Comparison of ENCODE assay signal across 1 cellular context in genomic region chr7:133491846-133492652, GRCh38.
TF ChIP-seq lines count a peak whose summit lies in the region.

No MANE protein-coding gene starts in this region.

TF ChIP-seq in K562, 482 proteins besides CTCF, POLR2A, EP300 and RAD21 (continued from another document and continues in another):
- no peak for TF ChIP-seq NR4A1 (CRISPR knock-in tag; IDR thresholded peaks at IDR 0.05)
- no peak for TF ChIP-seq NR4A1 (tag; IDR thresholded peaks at IDR 0.05)
- peak; percentile 77; the same call in 1 of the 2 replicates for TF ChIP-seq JUN (IDR thresholded peaks at IDR 0.05; ENCODE audit: borderline replicate concordance, low read depth, low read length)
- TF ChIP-seq JUN (CRISPR knock-in tag; IDR thresholded peaks at IDR 0.05; ENCODE audit: borderline replicate concordance), result no peak
- no peak for TF ChIP-seq ZC3H11A (IDR thresholded peaks at IDR 0.05; ENCODE audit: low read depth, low read length)
- 0 out of 2 replicates have a peak, but pooled peaks have one; percentile 54 for TF ChIP-seq ZNF584 (CRISPR knock-in tag; IDR thresholded peaks at IDR 0.05; ENCODE audit: low read depth)
- peak in 1 of 2 experiments; percentile 18; a peak in 1 of 4 replicates for TF ChIP-seq RCOR1 (IDR thresholded peaks at IDR 0.05; ENCODE audit: borderline replicate concordance in 1 of 2, low read depth in 2 of 2, low read length in 2 of 2)
- peak; percentile 34; the same call in 1 of the 2 replicates for TF ChIP-seq SOX6 (IDR thresholded peaks at IDR 0.05)
- no peak for TF ChIP-seq PTRF (tag; IDR thresholded peaks at IDR 0.05)
- no peak for TF ChIP-seq MCM5 (IDR thresholded peaks at IDR 0.05; ENCODE audit: low read depth)
- TF ChIP-seq NR2C2 (CRISPR knock-in tag; IDR thresholded peaks at IDR 0.05), result no peak
- TF ChIP-seq NR2C2 (tag; IDR thresholded peaks at IDR 0.05), result no peak
- no peak for TF ChIP-seq NRF1 (conservative IDR thresholded peaks at IDR 0.05 in 1 of 2, IDR thresholded peaks at IDR 0.05 in 1 of 2)
- TF ChIP-seq SMARCC2 (IDR thresholded peaks at IDR 0.05; ENCODE audit: low read depth), result peak; percentile 34; the same call in 1 of the 2 replicates
- TF ChIP-seq SMARCA4 (IDR thresholded peaks at IDR 0.05), result peak; percentile 70; the same call in 1 of the 2 replicates
- no peak for TF ChIP-seq ZNF239 (CRISPR knock-in tag; IDR thresholded peaks at IDR 0.05)
- no peak for TF ChIP-seq NR0B1 (IDR thresholded peaks at IDR 0.05; ENCODE audit: partially characterized antibody)
- TF ChIP-seq SMARCB1 (IDR thresholded peaks at IDR 0.05; ENCODE audit: insufficient read length, low read depth), result no peak
- no peak for TF ChIP-seq CBX1 (IDR thresholded peaks at IDR 0.05; ENCODE audit: low read depth)
- TF ChIP-seq ZFP91 (CRISPR knock-in tag; IDR thresholded peaks at IDR 0.05), result no peak
- no peak for TF ChIP-seq GATAD2B (IDR thresholded peaks at IDR 0.05; ENCODE audit: borderline replicate concordance)
- no peak for TF ChIP-seq ZNF609 (CRISPR knock-in tag; IDR thresholded peaks at IDR 0.05; ENCODE audit: borderline replicate concordance)
- 0 out of 4 replicates have a peak, but pooled peaks of 1 of the 2 experiments have one; percentile 21 for TF ChIP-seq KDM1A (IDR thresholded peaks at IDR 0.05)
- TF ChIP-seq MBD1 (CRISPR knock-in tag; IDR thresholded peaks at IDR 0.05), result no peak
- no peak for TF ChIP-seq NONO (IDR thresholded peaks at IDR 0.05; ENCODE audit: low read depth in 2 of 2, low read length in 1 of 2)
- no peak for TF ChIP-seq ZNF354B (CRISPR knock-in tag; IDR thresholded peaks at IDR 0.05)
- TF ChIP-seq ATF3 (IDR thresholded peaks at IDR 0.05), result peak; percentile 95
- 0 out of 2 replicates have a peak, but pooled peaks have one; percentile 27 for TF ChIP-seq ATF3 (CRISPR knock-in tag; conservative IDR thresholded peaks at IDR 0.05)
- peak; percentile 33; the same call in 1 of the 2 replicates for TF ChIP-seq GATA2 (CRISPR knock-in tag; IDR thresholded peaks at IDR 0.05)
- TF ChIP-seq ZNF174 (CRISPR knock-in tag; IDR thresholded peaks at IDR 0.05), result no peak
- TF ChIP-seq FOSL1 (tag; conservative IDR thresholded peaks at IDR 0.05), result peak; percentile 86
- no peak for TF ChIP-seq SFPQ (IDR thresholded peaks at IDR 0.05; ENCODE audit: low read depth, low read length)
- 0 out of 2 replicates have a peak, but pooled peaks have one; percentile 75 for TF ChIP-seq SMARCE1 (IDR thresholded peaks at IDR 0.05)
- TF ChIP-seq DIDO1 (tag; IDR thresholded peaks at IDR 0.05; ENCODE audit: low read depth), result no peak
- 0 out of 2 replicates have a peak, but pooled peaks have one; percentile 32 for TF ChIP-seq ZNF23 (CRISPR knock-in tag; IDR thresholded peaks at IDR 0.05)
- no peak for TF ChIP-seq IFI16 (CRISPR knock-in tag; IDR thresholded peaks at IDR 0.05)
- TF ChIP-seq XRCC5 (IDR thresholded peaks at IDR 0.05; ENCODE audit: low read depth, low read length), result no peak
- TF ChIP-seq MTA1 (IDR thresholded peaks at IDR 0.05; ENCODE audit: borderline replicate concordance), result peak; percentile 11; the same call in 1 of the 2 replicates
- no peak for TF ChIP-seq SNIP1 (IDR thresholded peaks at IDR 0.05; ENCODE audit: low read depth)
- TF ChIP-seq ZNF696 (CRISPR knock-in tag; conservative IDR thresholded peaks at IDR 0.05), result no peak
- peak; percentile 65; the same call in 1 of the 2 replicates for TF ChIP-seq ARID1B (IDR thresholded peaks at IDR 0.05)
- TF ChIP-seq SRSF3 (IDR thresholded peaks at IDR 0.05; ENCODE audit: insufficient read depth, low read length), result no peak
- TF ChIP-seq KDM4B (IDR thresholded peaks at IDR 0.05; ENCODE audit: borderline replicate concordance in 2 of 2, low read depth in 1 of 2), result no peak
- TF ChIP-seq TOE1 (IDR thresholded peaks at IDR 0.05; ENCODE audit: borderline replicate concordance), result no peak
- no peak for TF ChIP-seq TOE1 (CRISPR knock-in tag; IDR thresholded peaks at IDR 0.05; ENCODE audit: borderline replicate concordance, low read depth)
- TF ChIP-seq ESRRA (IDR thresholded peaks at IDR 0.05; ENCODE audit: borderline replicate concordance, low read depth), result no peak
- TF ChIP-seq SNAPC5 (CRISPR knock-in tag; IDR thresholded peaks at IDR 0.05), result no peak
- TF ChIP-seq ZFP30 (CRISPR knock-in tag; IDR thresholded peaks at IDR 0.05; ENCODE audit: borderline replicate concordance), result no peak
- TF ChIP-seq SMAD4 (CRISPR knock-in tag; conservative IDR thresholded peaks at IDR 0.05), result no peak
- TF ChIP-seq GABPA (tag; conservative IDR thresholded peaks at IDR 0.05; ENCODE audit: low read depth), result 0 out of 2 replicates have a peak, but pooled peaks have one; percentile 40
- TF ChIP-seq SAFB2 (IDR thresholded peaks at IDR 0.05; ENCODE audit: borderline replicate concordance, low read depth, low read length, severe bottlenecking), result no peak
- TF ChIP-seq TRIM25 (IDR thresholded peaks at IDR 0.05; ENCODE audit: borderline replicate concordance), result no peak
- TF ChIP-seq JUND (IDR thresholded peaks at IDR 0.05; ENCODE audit: borderline replicate concordance, low read depth, low read length), result peak; percentile 88
- TF ChIP-seq JUND (tag; IDR thresholded peaks at IDR 0.05; ENCODE audit: borderline replicate concordance, low read depth, low read length), result peak; percentile 94
- no peak for TF ChIP-seq SMC3 (conservative IDR thresholded peaks at IDR 0.05; ENCODE audit: insufficient read depth, low read depth, low read length)
- peak; percentile 55; the same call in 1 of the 2 replicates for TF ChIP-seq ZNF589 (CRISPR knock-in tag; IDR thresholded peaks at IDR 0.05; ENCODE audit: low read depth)
- TF ChIP-seq DACH1 (IDR thresholded peaks at IDR 0.05; ENCODE audit: partially characterized antibody), result no peak
- no peak for TF ChIP-seq NFIX (CRISPR knock-in tag; IDR thresholded peaks at IDR 0.05; ENCODE audit: low read depth)
- no peak for TF ChIP-seq TRIM28 (IDR thresholded peaks at IDR 0.05)
- no peak for TF ChIP-seq ETS1 (conservative IDR thresholded peaks at IDR 0.05; ENCODE audit: control insufficient read depth, low read depth, low read length)
